ENCODE assay signal across 8 cellular contexts in genomic region chr11:118923721-118924587, GRCh38. TPM values are rescaled to one million over a fixed set of nuclear protein-coding genes. Genes with fewer than 3 reads are reported as not detected.
DNase-seq lines count a peak whose midpoint lies in the region; ATAC-seq and TF ChIP-seq lines count a peak whose summit lies in the region.

No MANE protein-coding gene starts in this region.

- H3K9me3 ChIP-seq in DOHH2 (ENCODE audit: control insufficient read depth, insufficient read depth, low read length) = no peaks in the 10 kb centered on the region
- no peaks in the 10 kb centered on the region for H3K9me3 ChIP-seq in SJSA1 (replicated peaks)
- H3K9me3 ChIP-seq in osteoblast (ENCODE audit: low read depth, low read length) = no peaks in the 10 kb centered on the region

- no peaks in the 10 kb centered on the region for H4K20me1 ChIP-seq in DOHH2 (ENCODE audit: control insufficient read depth, insufficient read depth, low read depth, low read length)
- peaks cover 52% of the 10 kb centered on the region for H4K20me1 ChIP-seq in osteoblast (ENCODE audit: insufficient read depth, low read length)

- H3K4me3 ChIP-seq in DOHH2 (ENCODE audit: low read length) (peak overlapping the region; percentile 86), SJSA1 (peak overlapping the region; percentile 56), epithelial cell of proximal tubule (ENCODE audit: low read depth, low read length) (peak overlapping the region; percentile 98), osteoblast (ENCODE audit: insufficient read depth, low read length) (peak overlapping the region; percentile 99)

- H3K27me3 ChIP-seq in DOHH2 (ENCODE audit: control insufficient read depth, low read length) = no peaks in the 10 kb centered on the region
- no peaks in the 10 kb centered on the region for H3K27me3 ChIP-seq in SJSA1 (replicated peaks)
- H3K27me3 ChIP-seq in osteoblast (ENCODE audit: insufficient read depth, low read length) = no peaks in the 10 kb centered on the region

- DNase-seq in SJSA1 (ENCODE audit: low read depth in 1 of 2, low spot score in 2 of 2) = no peak
- no peak for DNase-seq in epithelial cell of proximal tubule (ENCODE audit: low read depth)
- peak; percentile 90 for DNase-seq in osteoblast (ENCODE audit: insufficient read length, low spot score, missing footprints)
- DNase-seq in iPS-NIHi7 (ENCODE audit: extremely low spot score) = no peak
- no peak for DNase-seq in NCI-H510A (lab: John Stamatoyannopoulos, UW)

- H3K4me1 ChIP-seq in DOHH2 (ENCODE audit: control insufficient read depth, low read length) (peaks cover 60% of the 10 kb centered on the region), SJSA1 (replicated peaks) (peaks cover 75% of the 10 kb centered on the region), osteoblast (ENCODE audit: insufficient read depth, low read length) (peaks cover 64% of the 10 kb centered on the region)

- H3K36me3 ChIP-seq in DOHH2 (ENCODE audit: control insufficient read depth, low read length) = no peaks in the 10 kb centered on the region
- H3K36me3 ChIP-seq in SJSA1 = no peaks in the 10 kb centered on the region
- H3K36me3 ChIP-seq in osteoblast (ENCODE audit: insufficient read depth, low read length) = no peaks in the 10 kb centered on the region

- TF ChIP-seq CTCF in DOHH2 (IDR thresholded peaks at IDR 0.05; ENCODE audit: low read depth, low read length, poor library complexity, severe bottlenecking) (no peak), epithelial cell of proximal tubule (conservative IDR thresholded peaks at IDR 0.05; ENCODE audit: low read depth, low read length) (no peak), osteoblast (IDR thresholded peaks at IDR 0.05; ENCODE audit: extremely low read depth, low read depth, low read length) (no peak)

- H3K27ac ChIP-seq in DOHH2 (ENCODE audit: low read depth, low read length) (peak overlapping the region; percentile 85), SJSA1 (no peak overlapping the region), osteoblast (ENCODE audit: low read depth, low read length) (peak overlapping the region; percentile 92)

- H3K4me2 ChIP-seq in DOHH2 (ENCODE audit: low read length) = peak overlapping the region; percentile 89
- peak overlapping the region; percentile 97 for H3K4me2 ChIP-seq in osteoblast (ENCODE audit: insufficient read depth, low read length)

- no peaks in the 10 kb centered on the region for H3K9me2 ChIP-seq in DOHH2 (replicated peaks; ENCODE audit: control insufficient read depth, low read length)

- peaks cover 58% of the 10 kb centered on the region for H3K79me2 ChIP-seq in DOHH2 (ENCODE audit: control insufficient read depth, low read length)
- peaks cover 64% of the 10 kb centered on the region for H3K79me2 ChIP-seq in osteoblast (ENCODE audit: insufficient read depth, low read length)

- H3F3A ChIP-seq in DOHH2 (ENCODE audit: control insufficient read depth, insufficient read depth) = peaks cover 18% of the 10 kb centered on the region

- ATAC-seq in GM19397 (IDR thresholded peaks at IDR 0.05; ENCODE audit: unreplicated experiment) (no peak), HG03521 (IDR thresholded peaks at IDR 0.05; ENCODE audit: unreplicated experiment) (no peak)

- no peak overlapping the region for H2AFZ ChIP-seq in osteoblast (ENCODE audit: low read length)

RNA-seq across cellular contexts. Expression of gene BCL9L, which starts 1.8 kb away (rescaled TPM):
- 4.0 and 6.8 TPM in 2 replicates for total RNA-seq in SJSA1 (2014; rRNA removed; shearing (Covaris generic))
- total RNA-seq in epithelial cell of proximal tubule (20.7 and 25.7 TPM in 2 replicates), osteoblast (27.9 and 28.3 TPM in 2 replicates)

RNA-seq across cellular contexts. Expression of gene UPK2, which starts 32.1 kb away (rescaled TPM):
- not detected in 2 replicates for total RNA-seq in SJSA1 (2014; rRNA removed; shearing (Covaris generic))
- 0.14 TPM in 1 of 2 replicates, not detected in the other for total RNA-seq in epithelial cell of proximal tubule
- total RNA-seq in osteoblast = not detected in 2 replicates

RNA-seq across cellular contexts. Expression of gene CXCR5, which starts 40.3 kb away (rescaled TPM):
- not detected in 2 replicates for total RNA-seq in SJSA1 (2014; rRNA removed; shearing (Covaris generic))
- total RNA-seq in epithelial cell of proximal tubule (not detected in 2 replicates), osteoblast (not detected in 2 replicates)

RNA-seq across cellular contexts. Expression of gene FOXR1, which starts 47.6 kb away (rescaled TPM):
- total RNA-seq in SJSA1 (2014; rRNA removed; shearing (Covaris generic)) = not detected in 2 replicates
- total RNA-seq in epithelial cell of proximal tubule = not detected in 2 replicates
- not detected in 2 replicates for total RNA-seq in osteoblast
